ENCODE assay signal across 1 cellular context in genomic region chr3:11733914-11734313, GRCh38.
TF ChIP-seq lines count a peak whose summit lies in the region.

No MANE protein-coding gene starts in this region.

TF ChIP-seq in HepG2, 621 proteins besides CTCF, POLR2A, EP300 and RAD21 (continued from another document and continues in another):
- TF ChIP-seq POGK (CRISPR knock-in tag; conservative IDR thresholded peaks at IDR 0.05), result no peak
- TF ChIP-seq THAP11 (CRISPR knock-in tag; IDR thresholded peaks at IDR 0.05), result peak; percentile 36; the same call in 1 of the 2 replicates
- no peak for TF ChIP-seq PAF1 (CRISPR knock-in tag; IDR thresholded peaks at IDR 0.05)
- TF ChIP-seq FOSL1 (CRISPR knock-in tag; IDR thresholded peaks at IDR 0.05; ENCODE audit: borderline replicate concordance), result no peak
- no peak for TF ChIP-seq FOXP1 (IDR thresholded peaks at IDR 0.05)
- TF ChIP-seq FOXP1 (CRISPR knock-in tag; IDR thresholded peaks at IDR 0.05), result no peak
- no peak for TF ChIP-seq ATRX (CRISPR knock-in tag; IDR thresholded peaks at IDR 0.05; ENCODE audit: borderline replicate concordance)
- no peak for TF ChIP-seq ZNF589 (CRISPR knock-in tag; conservative IDR thresholded peaks at IDR 0.05)
- TF ChIP-seq ARID3A (IDR thresholded peaks at IDR 0.05; ENCODE audit: low read depth, low read length), result no peak
- TF ChIP-seq STAG1 (CRISPR knock-in tag; IDR thresholded peaks at IDR 0.05), result no peak
- TF ChIP-seq ZNF10 (CRISPR knock-in tag; IDR thresholded peaks at IDR 0.05; ENCODE audit: borderline replicate concordance, low read depth), result no peak
- TF ChIP-seq TRAFD1 (CRISPR knock-in tag; IDR thresholded peaks at IDR 0.05; ENCODE audit: borderline replicate concordance), result no peak
- TF ChIP-seq HDAC1 (CRISPR knock-in tag; IDR thresholded peaks at IDR 0.05), result no peak
- TF ChIP-seq LBX2 (CRISPR knock-in tag; IDR thresholded peaks at IDR 0.05; ENCODE audit: borderline replicate concordance), result no peak
- TF ChIP-seq ONECUT2 (CRISPR knock-in tag; IDR thresholded peaks at IDR 0.05), result no peak
- no peak for TF ChIP-seq ATM (IDR thresholded peaks at IDR 0.05; ENCODE audit: borderline replicate concordance)
- TF ChIP-seq, protein P1, sequence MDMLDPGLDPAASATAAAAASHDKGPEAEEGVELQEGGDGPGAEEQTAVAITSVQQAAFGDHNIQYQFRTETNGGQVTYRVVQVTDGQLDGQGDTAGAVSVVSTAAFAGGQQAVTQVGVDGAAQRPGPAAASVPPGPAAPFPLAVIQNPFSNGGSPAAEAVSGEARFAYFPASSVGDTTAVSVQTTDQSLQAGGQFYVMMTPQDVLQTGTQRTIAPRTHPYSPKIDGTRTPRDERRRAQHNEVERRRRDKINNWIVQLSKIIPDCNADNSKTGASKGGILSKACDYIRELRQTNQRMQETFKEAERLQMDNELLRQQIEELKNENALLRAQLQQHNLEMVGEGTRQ (IDR thresholded peaks at IDR 0.05; ENCODE audit: low read depth, low read length), result 0 out of 2 replicates have a peak, but pooled peaks have one; percentile 28
- TF ChIP-seq, protein P1 (CRISPR knock-in tag; IDR thresholded peaks at IDR 0.05; ENCODE audit: borderline replicate concordance), result peak; percentile 68; the same call in 1 of the 2 replicates
- no peak for TF ChIP-seq RELA (CRISPR knock-in tag; IDR thresholded peaks at IDR 0.05)
- TF ChIP-seq, protein P2, sequence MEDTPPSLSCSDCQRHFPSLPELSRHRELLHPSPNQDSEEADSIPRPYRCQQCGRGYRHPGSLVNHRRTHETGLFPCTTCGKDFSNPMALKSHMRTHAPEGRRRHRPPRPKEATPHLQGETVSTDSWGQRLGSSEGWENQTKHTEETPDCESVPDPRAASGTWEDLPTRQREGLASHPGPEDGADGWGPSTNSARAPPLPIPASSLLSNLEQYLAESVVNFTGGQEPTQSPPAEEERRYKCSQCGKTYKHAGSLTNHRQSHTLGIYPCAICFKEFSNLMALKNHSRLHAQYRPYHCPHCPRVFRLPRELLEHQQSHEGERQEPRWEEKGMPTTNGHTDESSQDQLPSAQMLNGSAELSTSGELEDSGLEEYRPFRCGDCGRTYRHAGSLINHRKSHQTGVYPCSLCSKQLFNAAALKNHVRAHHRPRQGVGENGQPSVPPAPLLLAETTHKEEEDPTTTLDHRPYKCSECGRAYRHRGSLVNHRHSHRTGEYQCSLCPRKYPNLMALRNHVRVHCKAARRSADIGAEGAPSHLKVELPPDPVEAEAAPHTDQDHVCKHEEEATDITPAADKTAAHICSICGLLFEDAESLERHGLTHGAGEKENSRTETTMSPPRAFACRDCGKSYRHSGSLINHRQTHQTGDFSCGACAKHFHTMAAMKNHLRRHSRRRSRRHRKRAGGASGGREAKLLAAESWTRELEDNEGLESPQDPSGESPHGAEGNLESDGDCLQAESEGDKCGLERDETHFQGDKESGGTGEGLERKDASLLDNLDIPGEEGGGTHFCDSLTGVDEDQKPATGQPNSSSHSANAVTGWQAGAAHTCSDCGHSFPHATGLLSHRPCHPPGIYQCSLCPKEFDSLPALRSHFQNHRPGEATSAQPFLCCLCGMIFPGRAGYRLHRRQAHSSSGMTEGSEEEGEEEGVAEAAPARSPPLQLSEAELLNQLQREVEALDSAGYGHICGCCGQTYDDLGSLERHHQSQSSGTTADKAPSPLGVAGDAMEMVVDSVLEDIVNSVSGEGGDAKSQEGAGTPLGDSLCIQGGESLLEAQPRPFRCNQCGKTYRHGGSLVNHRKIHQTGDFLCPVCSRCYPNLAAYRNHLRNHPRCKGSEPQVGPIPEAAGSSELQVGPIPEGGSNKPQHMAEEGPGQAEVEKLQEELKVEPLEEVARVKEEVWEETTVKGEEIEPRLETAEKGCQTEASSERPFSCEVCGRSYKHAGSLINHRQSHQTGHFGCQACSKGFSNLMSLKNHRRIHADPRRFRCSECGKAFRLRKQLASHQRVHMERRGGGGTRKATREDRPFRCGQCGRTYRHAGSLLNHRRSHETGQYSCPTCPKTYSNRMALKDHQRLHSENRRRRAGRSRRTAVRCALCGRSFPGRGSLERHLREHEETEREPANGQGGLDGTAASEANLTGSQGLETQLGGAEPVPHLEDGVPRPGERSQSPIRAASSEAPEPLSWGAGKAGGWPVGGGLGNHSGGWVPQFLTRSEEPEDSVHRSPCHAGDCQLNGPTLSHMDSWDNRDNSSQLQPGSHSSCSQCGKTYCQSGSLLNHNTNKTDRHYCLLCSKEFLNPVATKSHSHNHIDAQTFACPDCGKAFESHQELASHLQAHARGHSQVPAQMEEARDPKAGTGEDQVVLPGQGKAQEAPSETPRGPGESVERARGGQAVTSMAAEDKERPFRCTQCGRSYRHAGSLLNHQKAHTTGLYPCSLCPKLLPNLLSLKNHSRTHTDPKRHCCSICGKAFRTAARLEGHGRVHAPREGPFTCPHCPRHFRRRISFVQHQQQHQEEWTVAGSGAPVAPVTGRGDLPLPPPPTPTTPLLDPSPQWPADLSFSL (CRISPR knock-in tag; IDR thresholded peaks at IDR 0.05), result no peak
- TF ChIP-seq, protein P3, sequence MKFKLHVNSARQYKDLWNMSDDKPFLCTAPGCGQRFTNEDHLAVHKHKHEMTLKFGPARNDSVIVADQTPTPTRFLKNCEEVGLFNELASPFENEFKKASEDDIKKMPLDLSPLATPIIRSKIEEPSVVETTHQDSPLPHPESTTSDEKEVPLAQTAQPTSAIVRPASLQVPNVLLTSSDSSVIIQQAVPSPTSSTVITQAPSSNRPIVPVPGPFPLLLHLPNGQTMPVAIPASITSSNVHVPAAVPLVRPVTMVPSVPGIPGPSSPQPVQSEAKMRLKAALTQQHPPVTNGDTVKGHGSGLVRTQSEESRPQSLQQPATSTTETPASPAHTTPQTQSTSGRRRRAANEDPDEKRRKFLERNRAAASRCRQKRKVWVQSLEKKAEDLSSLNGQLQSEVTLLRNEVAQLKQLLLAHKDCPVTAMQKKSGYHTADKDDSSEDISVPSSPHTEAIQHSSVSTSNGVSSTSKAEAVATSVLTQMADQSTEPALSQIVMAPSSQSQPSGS (CRISPR knock-in tag; IDR thresholded peaks at IDR 0.05), result no peak
- TF ChIP-seq, protein P4, sequence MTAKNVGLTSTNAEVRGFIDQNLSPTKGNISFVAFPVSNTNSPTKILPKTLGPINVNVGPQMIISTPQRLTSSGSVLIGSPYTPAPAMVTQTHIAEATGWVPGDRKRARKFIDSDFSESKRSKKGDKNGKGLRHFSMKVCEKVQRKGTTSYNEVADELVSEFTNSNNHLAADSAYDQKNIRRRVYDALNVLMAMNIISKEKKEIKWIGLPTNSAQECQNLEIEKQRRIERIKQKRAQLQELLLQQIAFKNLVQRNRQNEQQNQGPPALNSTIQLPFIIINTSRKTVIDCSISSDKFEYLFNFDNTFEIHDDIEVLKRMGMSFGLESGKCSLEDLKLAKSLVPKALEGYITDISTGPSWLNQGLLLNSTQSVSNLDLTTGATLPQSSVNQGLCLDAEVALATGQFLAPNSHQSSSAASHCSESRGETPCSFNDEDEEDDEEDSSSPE (CRISPR knock-in tag; IDR thresholded peaks at IDR 0.05), result no peak
- TF ChIP-seq ATAD3A (CRISPR knock-in tag; IDR thresholded peaks at IDR 0.05), result no peak
- no peak for TF ChIP-seq ZNF883 (CRISPR knock-in tag; IDR thresholded peaks at IDR 0.05; ENCODE audit: not compliant biosample characterization)
- TF ChIP-seq, protein P5, sequence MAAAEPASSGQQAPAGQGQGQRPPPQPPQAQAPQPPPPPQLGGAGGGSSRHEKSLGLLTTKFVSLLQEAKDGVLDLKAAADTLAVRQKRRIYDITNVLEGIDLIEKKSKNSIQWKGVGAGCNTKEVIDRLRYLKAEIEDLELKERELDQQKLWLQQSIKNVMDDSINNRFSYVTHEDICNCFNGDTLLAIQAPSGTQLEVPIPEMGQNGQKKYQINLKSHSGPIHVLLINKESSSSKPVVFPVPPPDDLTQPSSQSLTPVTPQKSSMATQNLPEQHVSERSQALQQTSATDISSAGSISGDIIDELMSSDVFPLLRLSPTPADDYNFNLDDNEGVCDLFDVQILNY (CRISPR knock-in tag; conservative IDR thresholded peaks at IDR 0.05), result no peak
- TF ChIP-seq ATF6 (CRISPR knock-in tag; conservative IDR thresholded peaks at IDR 0.05), result no peak
- no peak for TF ChIP-seq ZNF468 (CRISPR knock-in tag; IDR thresholded peaks at IDR 0.05)
- TF ChIP-seq, protein P6, sequence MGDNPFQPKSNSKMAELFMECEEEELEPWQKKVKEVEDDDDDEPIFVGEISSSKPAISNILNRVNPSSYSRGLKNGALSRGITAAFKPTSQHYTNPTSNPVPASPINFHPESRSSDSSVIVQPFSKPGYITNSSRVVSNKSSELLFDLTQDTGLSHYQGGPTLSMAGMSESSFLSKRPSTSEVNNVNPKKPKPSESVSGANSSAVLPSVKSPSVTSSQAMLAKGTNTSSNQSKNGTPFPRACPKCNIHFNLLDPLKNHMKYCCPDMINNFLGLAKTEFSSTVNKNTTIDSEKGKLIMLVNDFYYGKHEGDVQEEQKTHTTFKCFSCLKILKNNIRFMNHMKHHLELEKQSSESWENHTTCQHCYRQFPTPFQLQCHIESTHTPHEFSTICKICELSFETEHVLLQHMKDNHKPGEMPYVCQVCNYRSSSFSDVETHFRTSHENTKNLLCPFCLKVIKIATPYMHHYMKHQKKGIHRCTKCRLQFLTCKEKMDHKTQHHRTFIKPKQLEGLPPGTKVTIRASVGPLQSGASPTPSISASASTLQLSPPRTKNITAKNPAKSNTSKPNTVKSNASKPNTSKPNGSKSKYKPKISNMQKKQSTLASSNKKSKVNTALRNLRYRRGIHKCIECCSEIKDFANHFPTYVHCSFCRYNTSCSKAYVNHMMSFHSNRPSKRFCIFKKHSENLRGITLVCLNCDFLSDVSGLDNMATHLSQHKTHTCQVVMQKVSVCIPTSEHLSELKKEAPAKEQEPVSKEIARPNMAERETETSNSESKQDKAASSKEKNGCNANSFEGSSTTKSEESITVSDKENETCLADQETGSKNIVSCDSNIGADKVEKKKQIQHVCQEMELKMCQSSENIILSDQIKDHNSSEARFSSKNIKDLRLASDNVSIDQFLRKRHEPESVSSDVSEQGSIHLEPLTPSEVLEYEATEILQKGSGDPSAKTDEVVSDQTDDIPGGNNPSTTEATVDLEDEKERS (CRISPR knock-in tag; IDR thresholded peaks at IDR 0.05), result no peak
- TF ChIP-seq EZH2 (conservative IDR thresholded peaks at IDR 0.05; ENCODE audit: low read depth, low read length), result no peak
- 0 out of 2 replicates have a peak, but pooled peaks have one; percentile 24 for TF ChIP-seq TAF1 (CRISPR knock-in tag; IDR thresholded peaks at IDR 0.05)
- TF ChIP-seq ZNF891 (CRISPR knock-in tag; IDR thresholded peaks at IDR 0.05), result no peak
- peak; percentile 35; the same call in 1 of the 2 replicates for TF ChIP-seq KAT8 (CRISPR knock-in tag; IDR thresholded peaks at IDR 0.05)
- TF ChIP-seq NFYC (CRISPR knock-in tag; IDR thresholded peaks at IDR 0.05), result peak; percentile 63
- TF ChIP-seq HMG20A (CRISPR knock-in tag; IDR thresholded peaks at IDR 0.05; ENCODE audit: borderline replicate concordance), result no peak
- TF ChIP-seq BCL6 (CRISPR knock-in tag; IDR thresholded peaks at IDR 0.05), result no peak
